In the genomic region with DNA sequence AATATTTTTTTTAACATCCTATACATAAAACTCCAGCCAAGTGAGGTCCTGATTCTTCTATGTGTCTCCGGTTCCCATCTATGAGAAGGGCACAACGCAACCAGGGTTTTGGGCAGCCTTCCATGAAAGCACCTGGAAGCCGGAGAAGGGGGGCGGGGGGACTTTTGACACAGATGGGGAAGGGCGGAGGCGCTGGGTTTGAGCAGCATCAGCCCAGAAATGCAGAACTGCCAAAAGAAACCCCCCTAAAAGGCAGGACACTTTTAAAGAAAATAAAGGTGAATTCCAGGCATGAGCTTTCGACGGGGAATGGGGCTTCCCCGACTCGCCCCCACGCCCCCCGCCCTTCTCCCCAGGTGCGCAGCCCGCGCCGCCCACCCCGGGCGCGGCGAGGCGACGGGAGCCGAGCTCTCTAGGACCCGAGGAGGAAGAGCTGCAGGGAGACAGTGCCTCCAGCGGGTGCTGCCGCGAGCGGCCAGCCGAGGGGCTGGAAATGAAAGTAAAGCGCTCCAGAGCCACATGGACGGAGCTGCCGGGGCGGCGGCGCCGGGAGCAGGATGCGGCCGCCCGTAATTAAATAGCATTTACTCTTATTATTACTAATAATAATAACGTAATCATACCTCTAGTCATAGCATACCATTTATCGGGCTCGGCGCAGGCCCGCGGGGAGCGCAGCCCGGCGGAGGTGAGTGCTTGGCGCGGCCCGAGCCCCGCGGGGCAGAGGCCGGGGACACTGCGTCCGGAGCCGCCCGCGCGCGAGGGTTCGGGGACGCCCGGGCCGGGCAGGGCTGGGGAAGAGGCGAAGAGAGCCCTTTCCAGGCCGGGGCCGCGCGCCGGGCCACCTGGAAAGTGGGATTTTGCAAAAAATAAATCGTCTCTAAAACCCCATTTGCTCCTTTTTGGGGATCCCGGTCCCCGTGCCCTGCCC, we compare ENCODE assay signal across 8 cellular contexts. TPM values are rescaled to one million over a fixed set of nuclear protein-coding genes. Genes with fewer than 3 reads are reported as not detected.
DNase-seq lines count a peak whose midpoint lies in the region; ATAC-seq and TF ChIP-seq lines count a peak whose summit lies in the region.

A gene with protein sequence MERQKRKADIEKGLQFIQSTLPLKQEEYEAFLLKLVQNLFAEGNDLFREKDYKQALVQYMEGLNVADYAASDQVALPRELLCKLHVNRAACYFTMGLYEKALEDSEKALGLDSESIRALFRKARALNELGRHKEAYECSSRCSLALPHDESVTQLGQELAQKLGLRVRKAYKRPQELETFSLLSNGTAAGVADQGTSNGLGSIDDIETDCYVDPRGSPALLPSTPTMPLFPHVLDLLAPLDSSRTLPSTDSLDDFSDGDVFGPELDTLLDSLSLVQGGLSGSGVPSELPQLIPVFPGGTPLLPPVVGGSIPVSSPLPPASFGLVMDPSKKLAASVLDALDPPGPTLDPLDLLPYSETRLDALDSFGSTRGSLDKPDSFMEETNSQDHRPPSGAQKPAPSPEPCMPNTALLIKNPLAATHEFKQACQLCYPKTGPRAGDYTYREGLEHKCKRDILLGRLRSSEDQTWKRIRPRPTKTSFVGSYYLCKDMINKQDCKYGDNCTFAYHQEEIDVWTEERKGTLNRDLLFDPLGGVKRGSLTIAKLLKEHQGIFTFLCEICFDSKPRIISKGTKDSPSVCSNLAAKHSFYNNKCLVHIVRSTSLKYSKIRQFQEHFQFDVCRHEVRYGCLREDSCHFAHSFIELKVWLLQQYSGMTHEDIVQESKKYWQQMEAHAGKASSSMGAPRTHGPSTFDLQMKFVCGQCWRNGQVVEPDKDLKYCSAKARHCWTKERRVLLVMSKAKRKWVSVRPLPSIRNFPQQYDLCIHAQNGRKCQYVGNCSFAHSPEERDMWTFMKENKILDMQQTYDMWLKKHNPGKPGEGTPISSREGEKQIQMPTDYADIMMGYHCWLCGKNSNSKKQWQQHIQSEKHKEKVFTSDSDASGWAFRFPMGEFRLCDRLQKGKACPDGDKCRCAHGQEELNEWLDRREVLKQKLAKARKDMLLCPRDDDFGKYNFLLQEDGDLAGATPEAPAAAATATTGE (plus strand): TSS at position 441 of the 931 bp plus-strand sequence. CDS start 19,136 bp downstream, outside the sequence.

- H3K4me1 Mint-ChIP-seq in activated CD8-positive, alpha-beta memory T cell treated with anti-CD3 and anti-CD28 coated beads, Interleukin-2, amount 10 ng/mL, durations not matched to agents 7 days and 5 days, result peaks cover 31% of the 10 kb centered on the region
- peaks cover 15% of the 10 kb centered on the region for H3K4me1 Mint-ChIP-seq in endodermal cell

- H3K9me3 ChIP-seq in endodermal cell (ENCODE audit: control insufficient read depth, low read length), result no peaks in the 10 kb centered on the region
- H3K9me3 ChIP-seq in mesodermal cell (ENCODE audit: control insufficient read depth, low read length), result no peaks in the 10 kb centered on the region

- H3K27me3 Mint-ChIP-seq in activated CD8-positive, alpha-beta memory T cell treated with anti-CD3 and anti-CD28 coated beads, Interleukin-2, amount 10 ng/mL, durations not matched to agents 7 days and 5 days, result no peaks in the 10 kb centered on the region
- H3K27me3 Mint-ChIP-seq in endodermal cell (ENCODE audit: insufficient read depth), result no peaks in the 10 kb centered on the region

- peak within 1 kb of the TSS; percentile 84 for H3K9ac ChIP-seq in endodermal cell (ENCODE audit: extremely low read depth, low read length, poor library complexity, severe bottlenecking)

- H3K4me3 Mint-ChIP-seq in activated CD8-positive, alpha-beta memory T cell treated with anti-CD3 and anti-CD28 coated beads, Interleukin-2, amount 10 ng/mL, durations not matched to agents 7 days and 5 days, result peak within 1 kb of the TSS; percentile 73
- H3K4me3 Mint-ChIP-seq in endodermal cell, result peak within 1 kb of the TSS; percentile 68

- ATAC-seq in GM19455 (IDR thresholded peaks at IDR 0.05; ENCODE audit: unreplicated experiment), result peak; percentile 66
- ATAC-seq in activated CD8-positive, alpha-beta memory T cell treated with anti-CD3 and anti-CD28 coated beads, Interleukin-2, amount 10 ng/mL, durations not matched to agents 7 days and 5 days, result peak; percentile 99

- no peaks in the 10 kb centered on the region for H3K27me3 ChIP-seq in HL-60 (ENCODE audit: insufficient read depth, poor library complexity, severe bottlenecking)
- H3K27me3 ChIP-seq in endodermal cell (ENCODE audit: control insufficient read depth, insufficient read depth, low read length, poor library complexity, severe bottlenecking), result no peaks in the 10 kb centered on the region

- H3K36me3 ChIP-seq in endodermal cell (ENCODE audit: control insufficient read depth, insufficient read depth, low read length) (peaks cover 12% of the 10 kb centered on the region), mesodermal cell (ENCODE audit: control insufficient read depth, insufficient read depth, low read length) (peaks cover 17% of the 10 kb centered on the region)

- CTCF ChIA-PET in activated CD8-positive, alpha-beta memory T cell treated with anti-CD3 and anti-CD28 coated beads, Interleukin-2, amount 10 ng/mL, durations not matched to agents 7 days and 5 days (lab: Charles Lee), result interaction anchor here (0.6 to 2.7 kb wide), 11 partner anchors 12 to 379 kb away, joined by 3 to 13 read pairs (median 3); a partner anchor contains a TSS

- peaks cover 5% of the 10 kb centered on the region for H3K36me3 Mint-ChIP-seq in activated CD8-positive, alpha-beta memory T cell treated with anti-CD3 and anti-CD28 coated beads, Interleukin-2, amount 10 ng/mL, durations not matched to agents 7 days and 5 days
- H3K36me3 Mint-ChIP-seq in endodermal cell (ENCODE audit: low read depth), result peaks cover 11% of the 10 kb centered on the region

- TF ChIP-seq CTCF in HL-60 (IDR thresholded peaks at IDR 0.05; ENCODE audit: insufficient read depth, low read length), result peak; percentile 39
- peak; percentile 72 for TF ChIP-seq CTCF in endodermal cell (conservative IDR thresholded peaks at IDR 0.05)

- peak; percentile 26 for DNase-seq in CMK (ENCODE audit: low read depth)
- DNase-seq in HL-60 (ENCODE audit: low read depth in 1 of 2, low spot score in 1 of 2), result peak; percentile 56 to 86
- DNase-seq in NOMO-1 (lab: John Stamatoyannopoulos, UW; ENCODE audit: unreplicated experiment in 2 of 2), result peak; percentile 84 to 85
- peak; percentile 92 for DNase-seq in activated CD8-positive, alpha-beta memory T cell treated with anti-CD3 and anti-CD28 coated beads, Interleukin-2, amount 10 ng/mL, durations not matched to agents 7 days and 5 days
- peak; percentile 93 for DNase-seq in endodermal cell
- DNase-seq in stimulated activated CD8-positive, alpha-beta memory T cell treated with anti-CD3 and anti-CD28 coated beads, Interleukin-15, amount 100 ng/mL, for 4 hours (ENCODE audit: low read depth in 2 of 2), result peak; percentile 73 to 76

- H3K27ac ChIP-seq in HL-60 (replicated peaks) (peak within 1 kb of the TSS; percentile 92), endodermal cell (ENCODE audit: low read depth, low read length) (peak within 1 kb of the TSS; percentile 63), mesodermal cell (ENCODE audit: low read depth, low read length, severe bottlenecking) (peak within 1 kb of the TSS; percentile 64)

- peak within 1 kb of the TSS; percentile 77 for H3K27ac Mint-ChIP-seq in activated CD8-positive, alpha-beta memory T cell treated with anti-CD3 and anti-CD28 coated beads, Interleukin-2, amount 10 ng/mL, durations not matched to agents 7 days and 5 days
- H3K27ac Mint-ChIP-seq in endodermal cell, result peak within 1 kb of the TSS; percentile 10

- peak within 1 kb of the TSS; percentile 78 for H3K4me3 ChIP-seq in HL-60 (replicated peaks; ENCODE audit: insufficient read depth, low read length)
- peak within 1 kb of the TSS; percentile 85 for H3K4me3 ChIP-seq in endodermal cell (ENCODE audit: low read length)
- H3K4me3 ChIP-seq in mesodermal cell (ENCODE audit: extremely low read depth, insufficient read depth, low read length, poor library complexity, severe bottlenecking), result peak within 1 kb of the TSS; percentile 96

- H3K9me3 Mint-ChIP-seq in activated CD8-positive, alpha-beta memory T cell treated with anti-CD3 and anti-CD28 coated beads, Interleukin-2, amount 10 ng/mL, durations not matched to agents 7 days and 5 days (ENCODE audit: low read depth), result no peaks in the 10 kb centered on the region
- H3K9me3 Mint-ChIP-seq in endodermal cell, result no peaks in the 10 kb centered on the region

- H3K4me1 ChIP-seq in endodermal cell (ENCODE audit: control insufficient read depth, insufficient read depth, low read length) (no peaks in the 10 kb centered on the region), mesodermal cell (ENCODE audit: control insufficient read depth, insufficient read depth, low read length, poor library complexity, severe bottlenecking) (peaks cover 16% of the 10 kb centered on the region)

- WGBS in endodermal cell (ENCODE audit: insufficient coverage in 1 of 2, insufficient read length in 1 of 2), 2 experiments, result 0 to 1% methylated on average over 26 to 71 of the region's 74 CpGs
- WGBS in mesodermal cell (ENCODE audit: insufficient coverage in 2 of 2), 2 experiments, result 0 to 1% methylated on average over 36 to 53 of the region's 74 CpGs

RNA-seq across cellular contexts. Expression of the gene that starts here (rescaled TPM):
- total RNA-seq in activated CD8-positive, alpha-beta memory T cell treated with anti-CD3 and anti-CD28 coated beads, Interleukin-2, amount 10 ng/mL, durations not matched to agents 7 days and 5 days, result 10 to 100 TPM; 56.3 to 62.4 TPM
- total RNA-seq in endodermal cell, result 10 to 100 TPM; 70.9 to 74.2 TPM
- 40.4 TPM for polyA plus RNA-seq in endodermal cell (2013, experiment 1 of 2)
- 39.2 TPM for polyA plus RNA-seq in endodermal cell (2013, experiment 2 of 2)
- polyA plus RNA-seq in mesodermal cell (2013, experiment 1 of 2), result 41.0 TPM
- 41.3 TPM for polyA plus RNA-seq in mesodermal cell (2013, experiment 2 of 2)

Comparison
In these comparisons a context has a peak if more than half of its experiments do, and no peak if none do; other contexts are left out.
1. Peak in every context shown above with its lines: DNase-seq, ATAC-seq, H3K4me3 ChIP-seq and H3K27ac ChIP-seq.
2. DNase-seq: peak in every context shown above with its lines; median percentile 93 in endodermal cell; 92 in activated CD8-positive, alpha-beta memory T cell treated with anti-CD3 and anti-CD28 coated beads, Interleukin-2, amount 10 ng/mL, durations not matched to agents 7 days and 5 days; 84 in NOMO-1; 74 in stimulated activated CD8-positive, alpha-beta memory T cell treated with anti-CD3 and anti-CD28 coated beads, Interleukin-15, amount 100 ng/mL, for 4 hours; 71 in HL-60; 26 in CMK.